ENCODE assay signal across 6 cellular contexts in the genomic region with DNA sequence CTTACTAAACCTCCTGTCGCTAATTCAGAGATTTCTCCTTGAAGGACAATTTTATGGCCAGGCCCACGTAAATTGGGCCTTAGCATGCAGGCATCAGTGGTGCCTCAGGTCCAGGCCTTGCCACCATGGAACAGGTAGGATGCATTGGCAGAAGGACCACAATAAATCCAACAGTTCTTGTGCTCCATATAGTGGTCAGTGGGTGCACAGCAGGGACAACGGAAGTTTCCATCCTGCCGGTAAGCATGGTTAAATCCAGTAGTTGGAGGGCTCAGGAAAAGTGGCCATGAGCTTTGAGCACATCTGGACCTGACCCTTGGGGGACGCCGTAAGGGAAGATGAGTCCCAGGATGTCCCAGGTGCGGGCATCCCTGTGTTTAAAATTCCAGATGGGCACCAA. TPM values are rescaled to one million over a fixed set of nuclear protein-coding genes. Genes with fewer than 3 reads are reported as not detected.
"Had no signal": no experiment of that assay in that cellular context is flagged by ENCODE, and none has a peak within 500 bp of the region (broad histone marks: within the 10 kb centered on the region; RNA-seq: fewer than 3 reads in every experiment).

No MANE protein-coding gene starts in this region.

RNA-seq across cellular contexts. Expression of a gene that starts 11.7 kb away (rescaled TPM):
- total RNA-seq: GM23338, H4, H7, HT1080, IMR-90, K562 had no signal
- polyA plus RNA-seq: GM23338, IMR-90, K562 had no signal

RNA-seq across cellular contexts. Expression of a gene that starts 54.1 kb away (rescaled TPM):
- total RNA-seq: GM23338, H4, H7, HT1080, IMR-90, K562 had no signal
- polyA plus RNA-seq: GM23338, IMR-90 had no signal
